In the genomic region with DNA sequence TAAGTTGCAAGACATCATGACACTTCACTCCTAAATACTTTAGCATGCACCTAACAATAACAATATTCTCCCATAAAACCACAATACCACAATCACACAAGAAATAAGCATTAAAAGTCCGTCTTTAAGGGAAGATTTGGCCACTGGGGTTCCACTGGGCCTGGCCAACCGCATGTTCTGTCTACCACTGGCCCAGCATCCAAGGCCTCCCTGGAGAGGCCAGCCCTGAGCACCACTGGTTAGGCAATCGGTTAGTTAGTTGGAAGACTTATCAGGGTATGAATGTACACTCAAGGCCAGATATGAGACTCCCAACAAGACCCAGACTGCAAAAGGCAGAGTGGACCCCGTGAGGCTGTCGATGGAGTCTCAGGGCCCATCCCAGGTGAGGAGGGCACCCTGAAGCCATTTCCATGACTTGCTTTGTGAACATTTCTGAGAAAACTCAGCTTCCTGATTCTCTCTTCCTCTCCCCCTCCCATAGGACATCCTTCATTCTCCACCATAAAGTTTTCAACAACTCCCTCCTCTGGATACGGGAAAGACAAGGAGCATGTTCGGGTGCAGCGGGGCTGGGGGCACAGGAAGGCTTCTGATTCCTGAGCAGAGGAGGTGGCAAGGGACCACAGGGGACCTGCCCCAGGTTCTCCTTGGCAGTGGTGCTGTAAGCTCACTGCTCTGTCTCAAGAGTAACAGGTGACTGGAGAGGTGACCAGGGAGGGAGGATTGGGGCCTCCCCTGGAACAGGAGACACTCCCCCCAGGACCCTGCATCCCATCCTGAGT, we compare ENCODE assay signal across 1 cellular context.
TF ChIP-seq lines count a peak whose summit lies in the region.

No MANE protein-coding gene starts in this region.

TF ChIP-seq in endothelial cell of umbilical vein, 7 proteins besides CTCF, POLR2A, EP300 and RAD21:
- no peak for TF ChIP-seq FOS (IDR thresholded peaks at IDR 0.05; ENCODE audit: borderline replicate concordance, insufficient read depth, low read length)
- no peak for TF ChIP-seq GATA2 (IDR thresholded peaks at IDR 0.05; ENCODE audit: insufficient read depth, insufficient read length, low read depth, low read length)
- TF ChIP-seq, protein P1, sequence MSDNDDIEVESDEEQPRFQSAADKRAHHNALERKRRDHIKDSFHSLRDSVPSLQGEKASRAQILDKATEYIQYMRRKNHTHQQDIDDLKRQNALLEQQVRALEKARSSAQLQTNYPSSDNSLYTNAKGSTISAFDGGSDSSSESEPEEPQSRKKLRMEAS (IDR thresholded peaks at IDR 0.05; ENCODE audit: insufficient read depth, insufficient read length): no peak
- no peak for TF ChIP-seq MYC (IDR thresholded peaks at IDR 0.05; ENCODE audit: low read depth, low read length)
TF ChIP-seq in endothelial cell of umbilical vein: peak in this region for 0.
